1 cellular context compared by ENCODE assay signal in genomic region chr5:122121782-122122465, GRCh38.
TF ChIP-seq lines count a peak whose summit lies in the region.

No MANE protein-coding gene starts in this region.

TF ChIP-seq in K562, 482 proteins besides CTCF, POLR2A, EP300 and RAD21 (continued from another document and continues in another):
- TF ChIP-seq TEAD4 (IDR thresholded peaks at IDR 0.05; ENCODE audit: low read length) (peak; percentile 75), TEAD4 (CRISPR knock-in tag; IDR thresholded peaks at IDR 0.05; ENCODE audit: borderline replicate concordance) (no peak), HBP1 (CRISPR knock-in tag; IDR thresholded peaks at IDR 0.05) (no peak), ZNF77 (CRISPR knock-in tag; IDR thresholded peaks at IDR 0.05) (no peak), TAL1 (IDR thresholded peaks at IDR 0.05) (peak; percentile 39; the same call in 1 of the 2 replicates), MYBL2 (IDR thresholded peaks at IDR 0.05; ENCODE audit: low read depth) (no peak), MYBL2 (CRISPR knock-in tag; IDR thresholded peaks at IDR 0.05; ENCODE audit: borderline replicate concordance) (no peak), NCOR1 (IDR thresholded peaks at IDR 0.05) (peak; percentile 31; the same call in 1 of the 2 replicates), DDX20 (tag; IDR thresholded peaks at IDR 0.05; ENCODE audit: low read depth) (no peak), ZNF586 (CRISPR knock-in tag; conservative IDR thresholded peaks at IDR 0.05) (no peak), FOXJ2 (tag; IDR thresholded peaks at IDR 0.05) (no peak), NFRKB (IDR thresholded peaks at IDR 0.05; ENCODE audit: low read depth) (no peak), KLF16 (IDR thresholded peaks at IDR 0.05) (peak; percentile 27; the same call in 1 of the 2 replicates), NFATC3 (IDR thresholded peaks at IDR 0.05) (no peak), KDM2B (CRISPR knock-in tag; IDR thresholded peaks at IDR 0.05) (no peak), ZFX (CRISPR knock-in tag; IDR thresholded peaks at IDR 0.05) (no peak), ZNF561 (CRISPR knock-in tag; conservative IDR thresholded peaks at IDR 0.05) (no peak), SMAD4 (CRISPR knock-in tag; conservative IDR thresholded peaks at IDR 0.05) (peak; percentile 56; the same call in 1 of the 2 replicates), ELF1 (tag; IDR thresholded peaks at IDR 0.05) (no peak), CBFA2T3 (IDR thresholded peaks at IDR 0.05) (peak; percentile 83), DPF2 (IDR thresholded peaks at IDR 0.05) (peak; percentile 76), SPI1 (IDR thresholded peaks at IDR 0.05; ENCODE audit: borderline replicate concordance, low read depth, low read length) (no peak), CEBPZ (IDR thresholded peaks at IDR 0.05; ENCODE audit: borderline replicate concordance, low read depth, low read length) (no peak), POLR2H (tag; IDR thresholded peaks at IDR 0.05; ENCODE audit: low read depth) (no peak), SETDB1 (IDR thresholded peaks at IDR 0.05; ENCODE audit: low read length) (no peak), ZNF695 (CRISPR knock-in tag; IDR thresholded peaks at IDR 0.05) (no peak), PCBP1 (IDR thresholded peaks at IDR 0.05; ENCODE audit: low read depth, low read length, poor library complexity, severe bottlenecking) (no peak), ZNF24 (IDR thresholded peaks at IDR 0.05) (0 out of 2 replicates have a peak, but pooled peaks have one; percentile 28), NFE2 (IDR thresholded peaks at IDR 0.05; ENCODE audit: low read depth) (peak; percentile 57; the same call in 1 of the 2 replicates), EWSR1 (IDR thresholded peaks at IDR 0.05; ENCODE audit: borderline replicate concordance, low read depth, partially characterized antibody) (no peak), JUN (IDR thresholded peaks at IDR 0.05; ENCODE audit: borderline replicate concordance, low read depth, low read length) (peak; percentile 22; the same call in 1 of the 2 replicates), JUN (CRISPR knock-in tag; IDR thresholded peaks at IDR 0.05; ENCODE audit: borderline replicate concordance) (no peak), ZNF699 (CRISPR knock-in tag; IDR thresholded peaks at IDR 0.05; ENCODE audit: insufficient replicate concordance) (no peak), POLR2AphosphoS5 (IDR thresholded peaks at IDR 0.05; ENCODE audit: control insufficient read depth, insufficient read depth, low read depth, low read length) (peak; percentile 58; the same call in 1 of the 2 replicates), ETV5 (CRISPR knock-in tag; IDR thresholded peaks at IDR 0.05; ENCODE audit: low read depth) (no peak), ZNF785 (CRISPR knock-in tag; IDR thresholded peaks at IDR 0.05) (no peak), SIN3A (IDR thresholded peaks at IDR 0.05; ENCODE audit: borderline replicate concordance in 2 of 2, control insufficient read depth in 1 of 2, low read depth in 2 of 2, low read length in 2 of 2) (no peak), MAZ (CRISPR knock-in tag; conservative IDR thresholded peaks at IDR 0.05 in 1 of 2, IDR thresholded peaks at IDR 0.05 in 1 of 2) (no peak)
- TF ChIP-seq, protein P1, sequence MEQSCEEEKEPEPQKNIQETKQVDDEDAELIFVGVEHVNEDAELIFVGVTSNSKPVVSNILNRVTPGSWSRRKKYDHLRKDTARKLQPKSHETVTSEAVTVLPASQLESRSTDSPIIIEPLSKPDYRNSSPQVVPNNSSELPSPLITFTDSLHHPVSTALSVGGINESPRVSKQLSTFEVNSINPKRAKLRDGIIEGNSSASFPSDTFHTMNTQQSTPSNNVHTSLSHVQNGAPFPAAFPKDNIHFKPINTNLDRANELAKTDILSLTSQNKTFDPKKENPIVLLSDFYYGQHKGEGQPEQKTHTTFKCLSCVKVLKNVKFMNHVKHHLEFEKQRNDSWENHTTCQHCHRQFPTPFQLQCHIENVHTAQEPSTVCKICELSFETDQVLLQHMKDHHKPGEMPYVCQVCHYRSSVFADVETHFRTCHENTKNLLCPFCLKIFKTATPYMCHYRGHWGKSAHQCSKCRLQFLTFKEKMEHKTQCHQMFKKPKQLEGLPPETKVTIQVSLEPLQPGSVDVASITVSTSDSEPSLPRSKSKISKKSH (CRISPR knock-in tag; IDR thresholded peaks at IDR 0.05): no peak
- TF ChIP-seq, protein P2, sequence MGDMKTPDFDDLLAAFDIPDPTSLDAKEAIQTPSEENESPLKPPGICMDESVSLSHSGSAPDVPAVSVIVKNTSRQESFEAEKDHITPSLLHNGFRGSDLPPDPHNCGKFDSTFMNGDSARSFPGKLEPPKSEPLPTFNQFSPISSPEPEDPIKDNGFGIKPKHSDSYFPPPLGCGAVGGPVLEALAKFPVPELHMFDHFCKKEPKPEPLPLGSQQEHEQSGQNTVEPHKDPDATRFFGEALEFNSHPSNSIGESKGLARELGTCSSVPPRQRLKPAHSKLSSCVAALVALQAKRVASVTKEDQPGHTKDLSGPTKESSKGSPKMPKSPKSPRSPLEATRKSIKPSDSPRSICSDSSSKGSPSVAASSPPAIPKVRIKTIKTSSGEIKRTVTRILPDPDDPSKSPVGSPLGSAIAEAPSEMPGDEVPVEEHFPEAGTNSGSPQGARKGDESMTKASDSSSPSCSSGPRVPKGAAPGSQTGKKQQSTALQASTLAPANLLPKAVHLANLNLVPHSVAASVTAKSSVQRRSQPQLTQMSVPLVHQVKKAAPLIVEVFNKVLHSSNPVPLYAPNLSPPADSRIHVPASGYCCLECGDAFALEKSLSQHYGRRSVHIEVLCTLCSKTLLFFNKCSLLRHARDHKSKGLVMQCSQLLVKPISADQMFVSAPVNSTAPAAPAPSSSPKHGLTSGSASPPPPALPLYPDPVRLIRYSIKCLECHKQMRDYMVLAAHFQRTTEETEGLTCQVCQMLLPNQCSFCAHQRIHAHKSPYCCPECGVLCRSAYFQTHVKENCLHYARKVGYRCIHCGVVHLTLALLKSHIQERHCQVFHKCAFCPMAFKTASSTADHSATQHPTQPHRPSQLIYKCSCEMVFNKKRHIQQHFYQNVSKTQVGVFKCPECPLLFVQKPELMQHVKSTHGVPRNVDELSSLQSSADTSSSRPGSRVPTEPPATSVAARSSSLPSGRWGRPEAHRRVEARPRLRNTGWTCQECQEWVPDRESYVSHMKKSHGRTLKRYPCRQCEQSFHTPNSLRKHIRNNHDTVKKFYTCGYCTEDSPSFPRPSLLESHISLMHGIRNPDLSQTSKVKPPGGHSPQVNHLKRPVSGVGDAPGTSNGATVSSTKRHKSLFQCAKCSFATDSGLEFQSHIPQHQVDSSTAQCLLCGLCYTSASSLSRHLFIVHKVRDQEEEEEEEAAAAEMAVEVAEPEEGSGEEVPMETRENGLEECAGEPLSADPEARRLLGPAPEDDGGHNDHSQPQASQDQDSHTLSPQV (IDR thresholded peaks at IDR 0.05): peak; percentile 56; the same call in 1 of the 2 replicates
- TF ChIP-seq, protein P3, sequence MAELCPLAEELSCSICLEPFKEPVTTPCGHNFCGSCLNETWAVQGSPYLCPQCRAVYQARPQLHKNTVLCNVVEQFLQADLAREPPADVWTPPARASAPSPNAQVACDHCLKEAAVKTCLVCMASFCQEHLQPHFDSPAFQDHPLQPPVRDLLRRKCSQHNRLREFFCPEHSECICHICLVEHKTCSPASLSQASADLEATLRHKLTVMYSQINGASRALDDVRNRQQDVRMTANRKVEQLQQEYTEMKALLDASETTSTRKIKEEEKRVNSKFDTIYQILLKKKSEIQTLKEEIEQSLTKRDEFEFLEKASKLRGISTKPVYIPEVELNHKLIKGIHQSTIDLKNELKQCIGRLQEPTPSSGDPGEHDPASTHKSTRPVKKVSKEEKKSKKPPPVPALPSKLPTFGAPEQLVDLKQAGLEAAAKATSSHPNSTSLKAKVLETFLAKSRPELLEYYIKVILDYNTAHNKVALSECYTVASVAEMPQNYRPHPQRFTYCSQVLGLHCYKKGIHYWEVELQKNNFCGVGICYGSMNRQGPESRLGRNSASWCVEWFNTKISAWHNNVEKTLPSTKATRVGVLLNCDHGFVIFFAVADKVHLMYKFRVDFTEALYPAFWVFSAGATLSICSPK (IDR thresholded peaks at IDR 0.05; ENCODE audit: borderline replicate concordance): no peak
- TF ChIP-seq, protein P4, sequence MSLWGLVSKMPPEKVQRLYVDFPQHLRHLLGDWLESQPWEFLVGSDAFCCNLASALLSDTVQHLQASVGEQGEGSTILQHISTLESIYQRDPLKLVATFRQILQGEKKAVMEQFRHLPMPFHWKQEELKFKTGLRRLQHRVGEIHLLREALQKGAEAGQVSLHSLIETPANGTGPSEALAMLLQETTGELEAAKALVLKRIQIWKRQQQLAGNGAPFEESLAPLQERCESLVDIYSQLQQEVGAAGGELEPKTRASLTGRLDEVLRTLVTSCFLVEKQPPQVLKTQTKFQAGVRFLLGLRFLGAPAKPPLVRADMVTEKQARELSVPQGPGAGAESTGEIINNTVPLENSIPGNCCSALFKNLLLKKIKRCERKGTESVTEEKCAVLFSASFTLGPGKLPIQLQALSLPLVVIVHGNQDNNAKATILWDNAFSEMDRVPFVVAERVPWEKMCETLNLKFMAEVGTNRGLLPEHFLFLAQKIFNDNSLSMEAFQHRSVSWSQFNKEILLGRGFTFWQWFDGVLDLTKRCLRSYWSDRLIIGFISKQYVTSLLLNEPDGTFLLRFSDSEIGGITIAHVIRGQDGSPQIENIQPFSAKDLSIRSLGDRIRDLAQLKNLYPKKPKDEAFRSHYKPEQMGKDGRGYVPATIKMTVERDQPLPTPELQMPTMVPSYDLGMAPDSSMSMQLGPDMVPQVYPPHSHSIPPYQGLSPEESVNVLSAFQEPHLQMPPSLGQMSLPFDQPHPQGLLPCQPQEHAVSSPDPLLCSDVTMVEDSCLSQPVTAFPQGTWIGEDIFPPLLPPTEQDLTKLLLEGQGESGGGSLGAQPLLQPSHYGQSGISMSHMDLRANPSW (CRISPR knock-in tag; IDR thresholded peaks at IDR 0.05): no peak
- TF ChIP-seq, protein P5, sequence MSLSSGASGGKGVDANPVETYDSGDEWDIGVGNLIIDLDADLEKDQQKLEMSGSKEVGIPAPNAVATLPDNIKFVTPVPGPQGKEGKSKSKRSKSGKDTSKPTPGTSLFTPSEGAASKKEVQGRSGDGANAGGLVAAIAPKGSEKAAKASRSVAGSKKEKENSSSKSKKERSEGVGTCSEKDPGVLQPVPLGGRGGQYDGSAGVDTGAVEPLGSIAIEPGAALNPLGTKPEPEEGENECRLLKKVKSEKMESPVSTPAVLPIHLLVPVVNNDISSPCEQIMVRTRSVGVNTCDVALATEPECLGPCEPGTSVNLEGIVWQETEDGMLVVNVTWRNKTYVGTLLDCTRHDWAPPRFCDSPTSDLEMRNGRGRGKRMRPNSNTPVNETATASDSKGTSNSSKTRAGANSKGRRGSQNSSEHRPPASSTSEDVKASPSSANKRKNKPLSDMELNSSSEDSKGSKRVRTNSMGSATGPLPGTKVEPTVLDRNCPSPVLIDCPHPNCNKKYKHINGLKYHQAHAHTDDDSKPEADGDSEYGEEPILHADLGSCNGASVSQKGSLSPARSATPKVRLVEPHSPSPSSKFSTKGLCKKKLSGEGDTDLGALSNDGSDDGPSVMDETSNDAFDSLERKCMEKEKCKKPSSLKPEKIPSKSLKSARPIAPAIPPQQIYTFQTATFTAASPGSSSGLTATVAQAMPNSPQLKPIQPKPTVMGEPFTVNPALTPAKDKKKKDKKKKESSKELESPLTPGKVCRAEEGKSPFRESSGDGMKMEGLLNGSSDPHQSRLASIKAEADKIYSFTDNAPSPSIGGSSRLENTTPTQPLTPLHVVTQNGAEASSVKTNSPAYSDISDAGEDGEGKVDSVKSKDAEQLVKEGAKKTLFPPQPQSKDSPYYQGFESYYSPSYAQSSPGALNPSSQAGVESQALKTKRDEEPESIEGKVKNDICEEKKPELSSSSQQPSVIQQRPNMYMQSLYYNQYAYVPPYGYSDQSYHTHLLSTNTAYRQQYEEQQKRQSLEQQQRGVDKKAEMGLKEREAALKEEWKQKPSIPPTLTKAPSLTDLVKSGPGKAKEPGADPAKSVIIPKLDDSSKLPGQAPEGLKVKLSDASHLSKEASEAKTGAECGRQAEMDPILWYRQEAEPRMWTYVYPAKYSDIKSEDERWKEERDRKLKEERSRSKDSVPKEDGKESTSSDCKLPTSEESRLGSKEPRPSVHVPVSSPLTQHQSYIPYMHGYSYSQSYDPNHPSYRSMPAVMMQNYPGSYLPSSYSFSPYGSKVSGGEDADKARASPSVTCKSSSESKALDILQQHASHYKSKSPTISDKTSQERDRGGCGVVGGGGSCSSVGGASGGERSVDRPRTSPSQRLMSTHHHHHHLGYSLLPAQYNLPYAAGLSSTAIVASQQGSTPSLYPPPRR (CRISPR knock-in tag; IDR thresholded peaks at IDR 0.05; ENCODE audit: borderline replicate concordance): no peak
